In the genomic region with DNA sequence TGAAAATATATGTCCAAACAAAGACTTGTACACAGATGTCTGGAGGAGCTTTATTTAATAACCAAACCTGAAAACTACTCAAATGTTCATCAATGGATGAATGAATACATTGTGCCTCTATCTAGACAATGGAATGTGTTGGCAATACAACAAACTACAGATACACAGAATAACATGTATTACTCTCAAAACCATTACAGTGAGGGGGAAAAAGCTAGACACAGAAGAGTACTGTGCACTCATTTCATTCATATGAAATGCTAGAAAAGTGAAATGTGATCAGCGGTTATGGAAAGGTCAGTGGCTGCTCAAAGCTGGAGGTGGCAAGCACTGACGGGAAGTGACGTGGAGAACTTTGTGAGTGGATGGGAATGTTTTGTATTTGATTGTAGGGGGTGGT, we compare ENCODE assay signal across 25 cellular contexts.
"Had no signal": no experiment of that assay in that cellular context is flagged by ENCODE, and none has a peak within 500 bp of the region (broad histone marks: within the 10 kb centered on the region; RNA-seq: fewer than 3 reads in every experiment).

No MANE protein-coding gene starts in this region.

- H3K9me3 ChIP-seq: adrenal gland, ovary, suprapubic skin, tibial artery, upper lobe of right lung had no signal

- H3K27ac Mint-ChIP-seq: activated naive CD4-positive, alpha-beta T cell treated with anti-CD3 and anti-CD28 coated beads, Interleukin-2, amount 10 ng/mL, durations not matched to agents 7 days and 5 days; effector memory CD8-positive, alpha-beta T cell; progenitor cell of endocrine pancreas; WTC11 had no signal

- H3K4me1 Mint-ChIP-seq: WTC11 had no signal

- H3K4me3 ChIP-seq: adrenal gland, ovary, smooth muscle cell, suprapubic skin, tibial artery, upper lobe of right lung had no signal

- FAIRE-seq: keratinocyte had no signal

- H3K4me3 Mint-ChIP-seq: activated naive CD4-positive, alpha-beta T cell treated with anti-CD3 and anti-CD28 coated beads, Interleukin-2, amount 10 ng/mL, durations not matched to agents 7 days and 5 days; effector memory CD8-positive, alpha-beta T cell; WTC11 had no signal

- H3K27ac ChIP-seq: adrenal gland, ovary, suprapubic skin, tibial artery, upper lobe of right lung had no signal

- ATAC-seq: effector memory CD8-positive, alpha-beta T cell; left cardiac atrium; left ventricle myocardium superior; upper lobe of right lung; WTC11 had no signal

- H3K27me3 ChIP-seq: adrenal gland, ovary, tibial artery had no signal

- H3K36me3 Mint-ChIP-seq: WTC11 had no signal

- H3K4me2 ChIP-seq: smooth muscle cell had no signal

- H3K36me3 ChIP-seq: adrenal gland, ovary, suprapubic skin, tibial artery, upper lobe of right lung had no signal

- H3K9me3 Mint-ChIP-seq: effector memory CD8-positive, alpha-beta T cell had no signal

- DNase-seq: activated CD4-positive, alpha-beta T cell treated with anti-CD3 and anti-CD28 coated beads for 48 hours; activated CD8-positive, alpha-beta memory T cell treated with anti-CD3 and anti-CD28 coated beads for 24 hours; activated gamma-delta T cell; activated naive CD4-positive, alpha-beta T cell treated with anti-CD3 and anti-CD28 coated beads, Interleukin-2, amount 10 ng/mL, durations not matched to agents 7 days and 5 days; aorta; caudate nucleus; cortex of kidney; effector memory CD8-positive, alpha-beta T cell; erythroblast; hippocampal formation; left cardiac atrium; left ventricle myocardium superior; ovary; retina; stimulated activated CD4-positive, alpha-beta T cell treated with anti-CD3 and anti-CD28 coated beads, Interleukin-1b, Interleukin-23, amount 100 ng/mL, for 48 hours; stimulated activated naive CD4-positive, alpha-beta T cell; T-helper 2 cell; tibial artery; upper lobe of right lung had no signal
